ENCODE assay signal across 2 cellular contexts in the genomic region with DNA sequence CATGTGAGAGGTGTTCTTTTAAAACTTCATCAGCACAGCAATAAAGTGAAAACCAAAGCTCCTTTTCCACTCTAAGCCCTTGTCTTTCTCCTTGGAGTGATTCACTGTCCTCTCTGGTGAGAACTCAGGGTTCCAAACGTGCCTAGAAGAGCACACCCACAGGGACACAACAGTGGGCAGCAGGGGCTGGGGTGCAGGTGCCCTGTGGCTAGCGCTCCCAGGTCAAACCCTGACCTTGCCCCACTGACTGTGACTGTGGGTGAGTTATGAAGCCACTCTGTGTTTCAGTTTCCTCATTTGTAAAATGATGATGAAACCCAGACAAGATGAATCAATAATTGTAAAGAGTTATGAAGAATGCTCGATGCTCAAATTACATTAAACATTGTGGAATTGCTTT.
TF ChIP-seq lines count a peak whose summit lies in the region.

No MANE protein-coding gene starts in this region.

TF ChIP-seq in K562, 482 proteins besides CTCF, POLR2A, EP300 and RAD21 (continues in another document):
- TF ChIP-seq ESRRB (CRISPR knock-in tag; IDR thresholded peaks at IDR 0.05; ENCODE audit: borderline replicate concordance) = 0 out of 2 replicates have a peak, but pooled peaks have one; percentile 70
- 0 out of 2 replicates have a peak, but pooled peaks have one; percentile 65 for TF ChIP-seq CAMTA2 (CRISPR knock-in tag; conservative IDR thresholded peaks at IDR 0.05)
- TF ChIP-seq, protein P1, sequence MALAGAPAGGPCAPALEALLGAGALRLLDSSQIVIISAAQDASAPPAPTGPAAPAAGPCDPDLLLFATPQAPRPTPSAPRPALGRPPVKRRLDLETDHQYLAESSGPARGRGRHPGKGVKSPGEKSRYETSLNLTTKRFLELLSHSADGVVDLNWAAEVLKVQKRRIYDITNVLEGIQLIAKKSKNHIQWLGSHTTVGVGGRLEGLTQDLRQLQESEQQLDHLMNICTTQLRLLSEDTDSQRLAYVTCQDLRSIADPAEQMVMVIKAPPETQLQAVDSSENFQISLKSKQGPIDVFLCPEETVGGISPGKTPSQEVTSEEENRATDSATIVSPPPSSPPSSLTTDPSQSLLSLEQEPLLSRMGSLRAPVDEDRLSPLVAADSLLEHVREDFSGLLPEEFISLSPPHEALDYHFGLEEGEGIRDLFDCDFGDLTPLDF (CRISPR knock-in tag; IDR thresholded peaks at IDR 0.05) = no peak
- TF ChIP-seq ELF4 (CRISPR knock-in tag; IDR thresholded peaks at IDR 0.05) = peak; percentile 79
- TF ChIP-seq, protein P2, sequence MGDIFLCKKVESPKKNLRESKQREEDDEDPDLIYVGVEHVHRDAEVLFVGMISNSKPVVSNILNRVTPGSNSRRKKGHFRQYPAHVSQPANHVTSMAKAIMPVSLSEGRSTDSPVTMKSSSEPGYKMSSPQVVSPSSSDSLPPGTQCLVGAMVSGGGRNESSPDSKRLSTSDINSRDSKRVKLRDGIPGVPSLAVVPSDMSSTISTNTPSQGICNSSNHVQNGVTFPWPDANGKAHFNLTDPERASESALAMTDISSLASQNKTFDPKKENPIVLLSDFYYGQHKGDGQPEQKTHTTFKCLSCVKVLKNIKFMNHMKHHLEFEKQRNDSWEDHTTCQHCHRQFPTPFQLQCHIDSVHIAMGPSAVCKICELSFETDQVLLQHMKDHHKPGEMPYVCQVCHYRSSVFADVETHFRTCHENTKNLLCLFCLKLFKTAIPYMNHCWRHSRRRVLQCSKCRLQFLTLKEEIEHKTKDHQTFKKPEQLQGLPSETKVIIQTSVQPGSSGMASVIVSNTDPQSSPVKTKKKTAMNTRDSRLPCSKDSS (IDR thresholded peaks at IDR 0.05; ENCODE audit: low read depth, partially characterized antibody) = no peak
- peak; percentile 25 for TF ChIP-seq KDM5B (IDR thresholded peaks at IDR 0.05; ENCODE audit: insufficient replicate concordance, low read depth, low read length)
- TF ChIP-seq ILK (tag; IDR thresholded peaks at IDR 0.05; ENCODE audit: borderline replicate concordance, low read depth) = no peak
- TF ChIP-seq NCOA2 (IDR thresholded peaks at IDR 0.05; ENCODE audit: partially characterized antibody in 2 of 2) = no peak
- no peak for TF ChIP-seq NCOA6 (IDR thresholded peaks at IDR 0.05)
- TF ChIP-seq ZNF354B (CRISPR knock-in tag; IDR thresholded peaks at IDR 0.05) = peak; percentile 49; the same call in 1 of the 2 replicates
- TF ChIP-seq CBX1 (IDR thresholded peaks at IDR 0.05; ENCODE audit: low read depth) = no peak
- TF ChIP-seq, protein P3, sequence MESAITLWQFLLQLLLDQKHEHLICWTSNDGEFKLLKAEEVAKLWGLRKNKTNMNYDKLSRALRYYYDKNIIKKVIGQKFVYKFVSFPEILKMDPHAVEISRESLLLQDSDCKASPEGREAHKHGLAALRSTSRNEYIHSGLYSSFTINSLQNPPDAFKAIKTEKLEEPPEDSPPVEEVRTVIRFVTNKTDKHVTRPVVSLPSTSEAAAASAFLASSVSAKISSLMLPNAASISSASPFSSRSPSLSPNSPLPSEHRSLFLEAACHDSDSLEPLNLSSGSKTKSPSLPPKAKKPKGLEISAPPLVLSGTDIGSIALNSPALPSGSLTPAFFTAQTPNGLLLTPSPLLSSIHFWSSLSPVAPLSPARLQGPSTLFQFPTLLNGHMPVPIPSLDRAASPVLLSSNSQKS (CRISPR knock-in tag; IDR thresholded peaks at IDR 0.05) = 0 out of 2 replicates have a peak, but pooled peaks have one; percentile 71
- peak; percentile 55; the same call in 1 of the 2 replicates for TF ChIP-seq HEY1 (CRISPR knock-in tag; IDR thresholded peaks at IDR 0.05; ENCODE audit: borderline replicate concordance)
- TF ChIP-seq ZNF175 (CRISPR knock-in tag; IDR thresholded peaks at IDR 0.05; ENCODE audit: low read depth) = no peak
- TF ChIP-seq, protein P4, sequence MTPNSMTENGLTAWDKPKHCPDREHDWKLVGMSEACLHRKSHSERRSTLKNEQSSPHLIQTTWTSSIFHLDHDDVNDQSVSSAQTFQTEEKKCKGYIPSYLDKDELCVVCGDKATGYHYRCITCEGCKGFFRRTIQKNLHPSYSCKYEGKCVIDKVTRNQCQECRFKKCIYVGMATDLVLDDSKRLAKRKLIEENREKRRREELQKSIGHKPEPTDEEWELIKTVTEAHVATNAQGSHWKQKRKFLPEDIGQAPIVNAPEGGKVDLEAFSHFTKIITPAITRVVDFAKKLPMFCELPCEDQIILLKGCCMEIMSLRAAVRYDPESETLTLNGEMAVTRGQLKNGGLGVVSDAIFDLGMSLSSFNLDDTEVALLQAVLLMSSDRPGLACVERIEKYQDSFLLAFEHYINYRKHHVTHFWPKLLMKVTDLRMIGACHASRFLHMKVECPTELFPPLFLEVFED (CRISPR knock-in tag; conservative IDR thresholded peaks at IDR 0.05) = no peak
- TF ChIP-seq NFIX (CRISPR knock-in tag; IDR thresholded peaks at IDR 0.05; ENCODE audit: low read depth) = no peak
- TF ChIP-seq, protein P5, sequence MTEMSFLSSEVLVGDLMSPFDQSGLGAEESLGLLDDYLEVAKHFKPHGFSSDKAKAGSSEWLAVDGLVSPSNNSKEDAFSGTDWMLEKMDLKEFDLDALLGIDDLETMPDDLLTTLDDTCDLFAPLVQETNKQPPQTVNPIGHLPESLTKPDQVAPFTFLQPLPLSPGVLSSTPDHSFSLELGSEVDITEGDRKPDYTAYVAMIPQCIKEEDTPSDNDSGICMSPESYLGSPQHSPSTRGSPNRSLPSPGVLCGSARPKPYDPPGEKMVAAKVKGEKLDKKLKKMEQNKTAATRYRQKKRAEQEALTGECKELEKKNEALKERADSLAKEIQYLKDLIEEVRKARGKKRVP (CRISPR knock-in tag; IDR thresholded peaks at IDR 0.05) = peak; percentile 67
- TF ChIP-seq YBX1 (IDR thresholded peaks at IDR 0.05) = no peak
- TF ChIP-seq, protein P6, sequence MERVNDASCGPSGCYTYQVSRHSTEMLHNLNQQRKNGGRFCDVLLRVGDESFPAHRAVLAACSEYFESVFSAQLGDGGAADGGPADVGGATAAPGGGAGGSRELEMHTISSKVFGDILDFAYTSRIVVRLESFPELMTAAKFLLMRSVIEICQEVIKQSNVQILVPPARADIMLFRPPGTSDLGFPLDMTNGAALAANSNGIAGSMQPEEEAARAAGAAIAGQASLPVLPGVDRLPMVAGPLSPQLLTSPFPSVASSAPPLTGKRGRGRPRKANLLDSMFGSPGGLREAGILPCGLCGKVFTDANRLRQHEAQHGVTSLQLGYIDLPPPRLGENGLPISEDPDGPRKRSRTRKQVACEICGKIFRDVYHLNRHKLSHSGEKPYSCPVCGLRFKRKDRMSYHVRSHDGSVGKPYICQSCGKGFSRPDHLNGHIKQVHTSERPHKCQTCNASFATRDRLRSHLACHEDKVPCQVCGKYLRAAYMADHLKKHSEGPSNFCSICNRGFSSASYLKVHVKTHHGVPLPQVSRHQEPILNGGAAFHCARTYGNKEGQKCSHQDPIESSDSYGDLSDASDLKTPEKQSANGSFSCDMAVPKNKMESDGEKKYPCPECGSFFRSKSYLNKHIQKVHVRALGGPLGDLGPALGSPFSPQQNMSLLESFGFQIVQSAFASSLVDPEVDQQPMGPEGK (CRISPR knock-in tag; IDR thresholded peaks at IDR 0.05; ENCODE audit: borderline replicate concordance) = peak; percentile 65; the same call in 1 of the 2 replicates
- TF ChIP-seq ZNF274 (IDR thresholded peaks at IDR 0.05; ENCODE audit: borderline replicate concordance, low read depth, low read length) = no peak
- TF ChIP-seq ZNF174 (CRISPR knock-in tag; IDR thresholded peaks at IDR 0.05) = 0 out of 2 replicates have a peak, but pooled peaks have one; percentile 17
- TF ChIP-seq ZNF717 (CRISPR knock-in tag; IDR thresholded peaks at IDR 0.05) = no peak
- TF ChIP-seq ZFP1 (CRISPR knock-in tag; IDR thresholded peaks at IDR 0.05) = peak; percentile 19; the same call in 1 of the 2 replicates

TF ChIP-seq in WTC11, 78 proteins besides CTCF, POLR2A, EP300 and RAD21:
- TF ChIP-seq RELA (CRISPR knock-in tag; IDR thresholded peaks at IDR 0.05; ENCODE audit: borderline replicate concordance) (no peak), NFYB (CRISPR knock-in tag; conservative IDR thresholded peaks at IDR 0.05; ENCODE audit: low read depth) (no peak), ZNF396 (CRISPR knock-in tag; IDR thresholded peaks at IDR 0.05; ENCODE audit: borderline replicate concordance) (no peak), NFE2L1 (CRISPR knock-in tag; IDR thresholded peaks at IDR 0.05) (no peak), NR2C2 (CRISPR knock-in tag; IDR thresholded peaks at IDR 0.05) (no peak), TEAD4 (CRISPR knock-in tag; IDR thresholded peaks at IDR 0.05) (no peak), MYBL2 (CRISPR knock-in tag; IDR thresholded peaks at IDR 0.05) (no peak)
- TF ChIP-seq, protein P7, sequence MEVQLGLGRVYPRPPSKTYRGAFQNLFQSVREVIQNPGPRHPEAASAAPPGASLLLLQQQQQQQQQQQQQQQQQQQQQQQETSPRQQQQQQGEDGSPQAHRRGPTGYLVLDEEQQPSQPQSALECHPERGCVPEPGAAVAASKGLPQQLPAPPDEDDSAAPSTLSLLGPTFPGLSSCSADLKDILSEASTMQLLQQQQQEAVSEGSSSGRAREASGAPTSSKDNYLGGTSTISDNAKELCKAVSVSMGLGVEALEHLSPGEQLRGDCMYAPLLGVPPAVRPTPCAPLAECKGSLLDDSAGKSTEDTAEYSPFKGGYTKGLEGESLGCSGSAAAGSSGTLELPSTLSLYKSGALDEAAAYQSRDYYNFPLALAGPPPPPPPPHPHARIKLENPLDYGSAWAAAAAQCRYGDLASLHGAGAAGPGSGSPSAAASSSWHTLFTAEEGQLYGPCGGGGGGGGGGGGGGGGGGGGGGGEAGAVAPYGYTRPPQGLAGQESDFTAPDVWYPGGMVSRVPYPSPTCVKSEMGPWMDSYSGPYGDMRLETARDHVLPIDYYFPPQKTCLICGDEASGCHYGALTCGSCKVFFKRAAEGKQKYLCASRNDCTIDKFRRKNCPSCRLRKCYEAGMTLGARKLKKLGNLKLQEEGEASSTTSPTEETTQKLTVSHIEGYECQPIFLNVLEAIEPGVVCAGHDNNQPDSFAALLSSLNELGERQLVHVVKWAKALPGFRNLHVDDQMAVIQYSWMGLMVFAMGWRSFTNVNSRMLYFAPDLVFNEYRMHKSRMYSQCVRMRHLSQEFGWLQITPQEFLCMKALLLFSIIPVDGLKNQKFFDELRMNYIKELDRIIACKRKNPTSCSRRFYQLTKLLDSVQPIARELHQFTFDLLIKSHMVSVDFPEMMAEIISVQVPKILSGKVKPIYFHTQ (CRISPR knock-in tag; IDR thresholded peaks at IDR 0.05) = no peak
- TF ChIP-seq, protein P8, sequence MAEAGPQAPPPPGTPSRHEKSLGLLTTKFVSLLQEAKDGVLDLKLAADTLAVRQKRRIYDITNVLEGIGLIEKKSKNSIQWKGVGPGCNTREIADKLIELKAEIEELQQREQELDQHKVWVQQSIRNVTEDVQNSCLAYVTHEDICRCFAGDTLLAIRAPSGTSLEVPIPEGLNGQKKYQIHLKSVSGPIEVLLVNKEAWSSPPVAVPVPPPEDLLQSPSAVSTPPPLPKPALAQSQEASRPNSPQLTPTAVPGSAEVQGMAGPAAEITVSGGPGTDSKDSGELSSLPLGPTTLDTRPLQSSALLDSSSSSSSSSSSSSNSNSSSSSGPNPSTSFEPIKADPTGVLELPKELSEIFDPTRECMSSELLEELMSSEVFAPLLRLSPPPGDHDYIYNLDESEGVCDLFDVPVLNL (CRISPR knock-in tag; IDR thresholded peaks at IDR 0.05; ENCODE audit: borderline replicate concordance, low read depth) = no peak
- TF ChIP-seq, protein P9, sequence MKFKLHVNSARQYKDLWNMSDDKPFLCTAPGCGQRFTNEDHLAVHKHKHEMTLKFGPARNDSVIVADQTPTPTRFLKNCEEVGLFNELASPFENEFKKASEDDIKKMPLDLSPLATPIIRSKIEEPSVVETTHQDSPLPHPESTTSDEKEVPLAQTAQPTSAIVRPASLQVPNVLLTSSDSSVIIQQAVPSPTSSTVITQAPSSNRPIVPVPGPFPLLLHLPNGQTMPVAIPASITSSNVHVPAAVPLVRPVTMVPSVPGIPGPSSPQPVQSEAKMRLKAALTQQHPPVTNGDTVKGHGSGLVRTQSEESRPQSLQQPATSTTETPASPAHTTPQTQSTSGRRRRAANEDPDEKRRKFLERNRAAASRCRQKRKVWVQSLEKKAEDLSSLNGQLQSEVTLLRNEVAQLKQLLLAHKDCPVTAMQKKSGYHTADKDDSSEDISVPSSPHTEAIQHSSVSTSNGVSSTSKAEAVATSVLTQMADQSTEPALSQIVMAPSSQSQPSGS (CRISPR knock-in tag; IDR thresholded peaks at IDR 0.05; ENCODE audit: borderline replicate concordance, low read depth) = no peak
- TF ChIP-seq, protein P1 (CRISPR knock-in tag; IDR thresholded peaks at IDR 0.05) = no peak
- TF ChIP-seq, protein P10, sequence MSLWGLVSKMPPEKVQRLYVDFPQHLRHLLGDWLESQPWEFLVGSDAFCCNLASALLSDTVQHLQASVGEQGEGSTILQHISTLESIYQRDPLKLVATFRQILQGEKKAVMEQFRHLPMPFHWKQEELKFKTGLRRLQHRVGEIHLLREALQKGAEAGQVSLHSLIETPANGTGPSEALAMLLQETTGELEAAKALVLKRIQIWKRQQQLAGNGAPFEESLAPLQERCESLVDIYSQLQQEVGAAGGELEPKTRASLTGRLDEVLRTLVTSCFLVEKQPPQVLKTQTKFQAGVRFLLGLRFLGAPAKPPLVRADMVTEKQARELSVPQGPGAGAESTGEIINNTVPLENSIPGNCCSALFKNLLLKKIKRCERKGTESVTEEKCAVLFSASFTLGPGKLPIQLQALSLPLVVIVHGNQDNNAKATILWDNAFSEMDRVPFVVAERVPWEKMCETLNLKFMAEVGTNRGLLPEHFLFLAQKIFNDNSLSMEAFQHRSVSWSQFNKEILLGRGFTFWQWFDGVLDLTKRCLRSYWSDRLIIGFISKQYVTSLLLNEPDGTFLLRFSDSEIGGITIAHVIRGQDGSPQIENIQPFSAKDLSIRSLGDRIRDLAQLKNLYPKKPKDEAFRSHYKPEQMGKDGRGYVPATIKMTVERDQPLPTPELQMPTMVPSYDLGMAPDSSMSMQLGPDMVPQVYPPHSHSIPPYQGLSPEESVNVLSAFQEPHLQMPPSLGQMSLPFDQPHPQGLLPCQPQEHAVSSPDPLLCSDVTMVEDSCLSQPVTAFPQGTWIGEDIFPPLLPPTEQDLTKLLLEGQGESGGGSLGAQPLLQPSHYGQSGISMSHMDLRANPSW (CRISPR knock-in tag; conservative IDR thresholded peaks at IDR 0.05; ENCODE audit: low read depth) = no peak
